Comparison of ENCODE assay signal across 8 cellular contexts in the genomic region with DNA sequence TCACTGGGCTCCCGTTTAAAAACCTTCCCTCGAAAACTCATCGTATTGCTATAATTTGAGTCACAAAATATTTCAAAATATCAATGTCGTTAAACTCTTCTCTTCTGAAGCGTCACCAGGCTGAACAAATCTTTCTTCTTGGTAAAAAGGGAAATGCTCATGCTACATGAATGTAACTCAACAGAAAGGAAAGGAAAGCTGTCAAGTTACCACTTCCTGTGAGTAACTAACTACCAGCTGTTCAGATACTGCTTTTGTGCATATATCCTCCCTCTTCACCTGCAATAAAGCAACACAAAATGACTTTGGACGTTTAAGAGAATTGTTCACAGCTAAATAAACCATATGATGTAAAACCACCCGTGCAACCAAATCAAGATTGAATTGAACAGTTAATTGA.
DNase-seq lines count a peak whose midpoint lies in the region; ATAC-seq, FAIRE-seq and TF ChIP-seq lines count a peak whose summit lies in the region.

No MANE protein-coding gene starts in this region.

- no peaks in the 10 kb centered on the region for H3K79me2 ChIP-seq in HepG2 (ENCODE audit: insufficient read depth, low read length)

- no peaks in the 10 kb centered on the region for H3K36me3 ChIP-seq in liver (ENCODE audit: control insufficient read depth in 4 of 4, insufficient read depth in 3 of 4, low read depth in 1 of 4, low read length in 3 of 4)
- no peaks in the 10 kb centered on the region for H3K36me3 ChIP-seq in HepG2 (replicated peaks in 1 of 2; ENCODE audit: control insufficient read depth in 1 of 2, insufficient read depth in 2 of 2, low read length in 2 of 2)
- no peaks in the 10 kb centered on the region for H3K36me3 ChIP-seq in RWPE2 (ENCODE audit: low read depth)
- H3K36me3 ChIP-seq in tibial nerve, result no peaks in the 10 kb centered on the region
- no peaks in the 10 kb centered on the region for H3K36me3 ChIP-seq in kidney (ENCODE audit: control insufficient read depth in 1 of 2, insufficient read depth in 2 of 2, low read length in 2 of 2)

- H3K9me3 ChIP-seq in liver (ENCODE audit: control insufficient read depth in 4 of 4, low read length in 3 of 4) (no peaks in the 10 kb centered on the region), HepG2 (ENCODE audit: low read length) (no peaks in the 10 kb centered on the region), RWPE2 (ENCODE audit: severe bottlenecking) (no peaks in the 10 kb centered on the region), tibial nerve (no peaks in the 10 kb centered on the region), kidney (ENCODE audit: control insufficient read depth in 1 of 2, low read length in 2 of 2) (no peaks in the 10 kb centered on the region)

- H3K4me1 ChIP-seq in liver (ENCODE audit: control insufficient read depth in 4 of 4, insufficient read depth in 4 of 4, low read length in 3 of 4) (no peaks in the 10 kb centered on the region), HepG2 (ENCODE audit: insufficient read depth, low read length) (no peaks in the 10 kb centered on the region), RWPE2 (ENCODE audit: insufficient read depth, poor library complexity, severe bottlenecking) (peaks cover 8% of the 10 kb centered on the region), tibial nerve (peaks cover 0 to 9% (median 4%) of the 10 kb centered on the region in 4 donors), kidney (ENCODE audit: control insufficient read depth in 1 of 2, insufficient read depth in 1 of 2, low read depth in 1 of 2, low read length in 2 of 2) (peaks cover 0 to 4% of the 10 kb centered on the region in 2 donors)

- no peak overlapping the region for H3K4me2 ChIP-seq in HepG2 (ENCODE audit: low read depth, low read length)

- TF ChIP-seq EP300 in HepG2 (IDR thresholded peaks at IDR 0.05; ENCODE audit: low read depth in 2 of 2, low read length in 2 of 2) (no peak), HepG2 (CRISPR knock-in tag; IDR thresholded peaks at IDR 0.05; ENCODE audit: borderline replicate concordance) (no peak), tibial nerve (IDR thresholded peaks at IDR 0.05) (peak in 1 of 2 donors; percentile 29)

- FAIRE-seq in HepG2 (lab: Jason Lieb, UNC), result no peak
- FAIRE-seq in kidney (lab: Jason Lieb, UNC), result no peak

- POLR2A ChIA-PET in HepG2 (lab: Yijun Ruan, JAX), result no interaction called here

- TF ChIP-seq POLR2A in HepG2 (IDR thresholded peaks at IDR 0.05; ENCODE audit: insufficient read depth in 1 of 2, low read depth in 2 of 2, low read length in 2 of 2) (no peak), tibial nerve (IDR thresholded peaks at IDR 0.05) (no peak)

- in situ Hi-C loops in HepG2 (cut with HindIII; ENCODE audit: extremely low pct_ligation_motif_present, low pct_unique_long_range_greater_than_20kb), result no loop called here

- H3K27me3 ChIP-seq in liver (ENCODE audit: control insufficient read depth in 4 of 4, insufficient read depth in 4 of 4, low read length in 3 of 4) (no peaks in the 10 kb centered on the region), HepG2 (ENCODE audit: control insufficient read depth in 1 of 2, insufficient read depth in 2 of 2, low read length in 2 of 2) (no peaks in the 10 kb centered on the region), RWPE2 (ENCODE audit: insufficient read depth, poor library complexity, severe bottlenecking) (no peaks in the 10 kb centered on the region), tibial nerve (no peaks in the 10 kb centered on the region)

- no peaks in the 10 kb centered on the region for H4K20me1 ChIP-seq in HepG2 (ENCODE audit: insufficient read depth, low read length)

- WGBS in liver, result 58% methylated on average over 7 of the region's 7 CpGs
- 2% methylated on average over 7 of the region's 7 CpGs for WGBS in HepG2 (ENCODE audit: low lambda C conversion rate)
- WGBS in tibial nerve, 2 donors, result 67 to 77% methylated on average over 7 of the region's 7 CpGs

- CTCF ChIA-PET in HepG2 (lab: Yijun Ruan, JAX; ENCODE audit: low intra/inter-chr PET ratio, low total read pairs), result no interaction called here

- BruUV-seq in HepG2 (replicated peaks; lab: Mats Ljungman, UMichigan), result no TSS peak

- no peak for ATAC-seq in HepG2
- ATAC-seq in HG03045 (IDR thresholded peaks at IDR 0.05; ENCODE audit: unreplicated experiment), result peak; percentile 65
- ATAC-seq in RWPE2 (ENCODE audit: low read depth), result peak; percentile 79; the same call in 2 of the 3 replicates

- H3K27ac ChIP-seq in liver (ENCODE audit: low read depth in 1 of 2, low read length in 2 of 2) (no peak overlapping the region), HepG2 (ENCODE audit: extremely low read length, insufficient read depth, low read length) (no peak overlapping the region), RWPE2 (ENCODE audit: poor library complexity, severe bottlenecking) (peak overlapping the region; percentile 18), tibial nerve (peak overlapping the region in 2 of 4 donors; percentile 48 to 72), substantia nigra (ENCODE audit: low read depth, low read length, poor library complexity, severe bottlenecking) (no peak overlapping the region), kidney (ENCODE audit: low read depth in 2 of 2, low read length in 2 of 2) (no peak overlapping the region)

- DNase-seq in HepG2 (ENCODE audit: low spot score), result no peak
- no peak for DNase-seq in RWPE2 (ENCODE audit: low spot score)
- DNase-seq in fibroblast of peridontal ligament (ENCODE audit: extremely low read depth), result peak; percentile 68
- DNase-seq in tibial nerve (ENCODE audit: low spot score in 2 of 2), result no peak
- DNase-seq in substantia nigra (lab: John Stamatoyannopoulos, UW), result no peak
- no peak for DNase-seq in kidney

- no peak overlapping the region for H2AFZ ChIP-seq in HepG2 (ENCODE audit: low read length)

- H3K4me3 ChIP-seq in liver (ENCODE audit: low read depth in 1 of 3, low read length in 3 of 3) (no peak overlapping the region), HepG2 (replicated peaks in 1 of 3; ENCODE audit: insufficient read depth in 1 of 3, low read depth in 2 of 3, low read length in 3 of 3) (no peak overlapping the region), RWPE2 (ENCODE audit: severe bottlenecking) (no peak overlapping the region), tibial nerve (peak overlapping the region in 2 of 4 donors; percentile 22 to 34), kidney (ENCODE audit: low read length in 2 of 2) (no peak overlapping the region)

- TF ChIP-seq RAD21 in liver (IDR thresholded peaks at IDR 0.05) (no peak), HepG2 (CRISPR knock-in tag; IDR thresholded peaks at IDR 0.05) (no peak)

- intact Hi-C loops in HepG2 (cut with micrococcal nuclease; ENCODE audit: unreplicated experiment), result no loop called here
- intact Hi-C loops in kidney (cut with DNase I), result no loop called here

- H3K9ac ChIP-seq in liver (ENCODE audit: low read depth in 1 of 2, low read length in 2 of 2) (peak overlapping the region in 1 of 2 donors; percentile 49), HepG2 (ENCODE audit: insufficient read depth, low read depth, low read length) (no peak overlapping the region), kidney (ENCODE audit: low read length in 2 of 2) (no peak overlapping the region)

- no peak for TF ChIP-seq CTCF in liver (IDR thresholded peaks at IDR 0.05; ENCODE audit: low read depth, low read length, missing input control)
- TF ChIP-seq CTCF in HepG2 (CRISPR knock-in tag; IDR thresholded peaks at IDR 0.05), result no peak
- TF ChIP-seq CTCF in RWPE2 (IDR thresholded peaks at IDR 0.05; ENCODE audit: poor library complexity, severe bottlenecking), result no peak
- TF ChIP-seq CTCF in tibial nerve (IDR thresholded peaks at IDR 0.05), result no peak
- no peak for TF ChIP-seq CTCF in kidney (IDR thresholded peaks at IDR 0.05; ENCODE audit: borderline replicate concordance, extremely low read depth, insufficient read depth)

TF ChIP-seq in liver, 16 proteins besides CTCF, POLR2A, EP300 and RAD21:
- TF ChIP-seq, protein P1, sequence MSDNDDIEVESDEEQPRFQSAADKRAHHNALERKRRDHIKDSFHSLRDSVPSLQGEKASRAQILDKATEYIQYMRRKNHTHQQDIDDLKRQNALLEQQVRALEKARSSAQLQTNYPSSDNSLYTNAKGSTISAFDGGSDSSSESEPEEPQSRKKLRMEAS (IDR thresholded peaks at IDR 0.05), result peak; percentile 16
- no peak for TF ChIP-seq TAF1 (conservative IDR thresholded peaks at IDR 0.05)
- TF ChIP-seq, protein P2, sequence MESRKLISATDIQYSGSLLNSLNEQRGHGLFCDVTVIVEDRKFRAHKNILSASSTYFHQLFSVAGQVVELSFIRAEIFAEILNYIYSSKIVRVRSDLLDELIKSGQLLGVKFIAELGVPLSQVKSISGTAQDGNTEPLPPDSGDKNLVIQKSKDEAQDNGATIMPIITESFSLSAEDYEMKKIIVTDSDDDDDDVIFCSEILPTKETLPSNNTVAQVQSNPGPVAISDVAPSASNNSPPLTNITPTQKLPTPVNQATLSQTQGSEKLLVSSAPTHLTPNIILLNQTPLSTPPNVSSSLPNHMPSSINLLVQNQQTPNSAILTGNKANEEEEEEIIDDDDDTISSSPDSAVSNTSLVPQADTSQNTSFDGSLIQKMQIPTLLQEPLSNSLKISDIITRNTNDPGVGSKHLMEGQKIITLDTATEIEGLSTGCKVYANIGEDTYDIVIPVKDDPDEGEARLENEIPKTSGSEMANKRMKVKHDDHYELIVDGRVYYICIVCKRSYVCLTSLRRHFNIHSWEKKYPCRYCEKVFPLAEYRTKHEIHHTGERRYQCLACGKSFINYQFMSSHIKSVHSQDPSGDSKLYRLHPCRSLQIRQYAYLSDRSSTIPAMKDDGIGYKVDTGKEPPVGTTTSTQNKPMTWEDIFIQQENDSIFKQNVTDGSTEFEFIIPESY (IDR thresholded peaks at IDR 0.05), result no peak

TF ChIP-seq in HepG2, 621 proteins besides CTCF, POLR2A, EP300 and RAD21 (continues in another document):
- TF ChIP-seq NONO (IDR thresholded peaks at IDR 0.05), result no peak
- TF ChIP-seq NONO (CRISPR knock-in tag; conservative IDR thresholded peaks at IDR 0.05), result no peak
- no peak for TF ChIP-seq RARA (CRISPR knock-in tag; IDR thresholded peaks at IDR 0.05)
- TF ChIP-seq, protein P3, sequence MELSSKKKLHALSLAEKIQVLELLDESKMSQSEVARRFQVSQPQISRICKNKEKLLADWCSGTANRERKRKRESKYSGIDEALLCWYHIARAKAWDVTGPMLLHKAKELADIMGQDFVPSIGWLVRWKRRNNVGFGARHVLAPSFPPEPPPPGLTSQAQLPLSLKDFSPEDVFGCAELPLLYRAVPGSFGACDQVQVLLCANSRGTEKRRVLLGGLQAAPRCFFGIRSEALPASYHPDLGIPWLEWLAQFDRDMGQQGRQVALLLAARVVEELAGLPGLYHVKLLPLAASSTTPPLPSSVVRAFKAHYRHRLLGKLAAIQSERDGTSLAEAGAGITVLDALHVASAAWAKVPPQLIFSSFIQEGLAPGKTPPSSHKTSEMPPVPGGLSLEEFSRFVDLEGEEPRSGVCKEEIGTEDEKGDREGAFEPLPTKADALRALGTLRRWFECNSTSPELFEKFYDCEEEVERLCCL (CRISPR knock-in tag; IDR thresholded peaks at IDR 0.05; ENCODE audit: borderline replicate concordance), result no peak
- TF ChIP-seq ZSCAN29 (CRISPR knock-in tag; conservative IDR thresholded peaks at IDR 0.05), result no peak
- TF ChIP-seq KDM5A (IDR thresholded peaks at IDR 0.05; ENCODE audit: borderline replicate concordance, low read length), result no peak
- no peak for TF ChIP-seq MTA3 (CRISPR knock-in tag; IDR thresholded peaks at IDR 0.05)
